Comparison of ENCODE assay signal across 13 cellular contexts in genomic region chr3:142275856-142276255, GRCh38. TPM values are rescaled to one million over a fixed set of nuclear protein-coding genes. Genes with fewer than 3 reads are reported as not detected.
DNase-seq lines count a peak whose midpoint lies in the region; ATAC-seq and TF ChIP-seq lines count a peak whose summit lies in the region.
"Had no signal": no experiment of that assay in that cellular context is flagged by ENCODE, and none has a peak within 500 bp of the region (broad histone marks: within the 10 kb centered on the region; RNA-seq: fewer than 3 reads in every experiment).

No MANE protein-coding gene starts in this region.

- peak overlapping the region in 1 of 2 donors; percentile 19 for H3K27ac ChIP-seq in breast epithelium
- H3K27ac ChIP-seq in upper lobe of left lung: peak overlapping the region in 3 of 4 donors; percentile 21 to 64 (median 36)
- no peak overlapping the region for H3K27ac ChIP-seq in transverse colon
- H3K27ac ChIP-seq: BLaER1 had no signal

- H3K9me3 Mint-ChIP-seq in MCF 10A (ENCODE audit: unreplicated experiment): no peaks in the 10 kb centered on the region

- TF ChIP-seq POLR2A in breast epithelium (IDR thresholded peaks at IDR 0.05) (no peak), upper lobe of left lung (IDR thresholded peaks at IDR 0.05) (no peak), transverse colon (IDR thresholded peaks at IDR 0.05) (no peak)

- H3K4me3 ChIP-seq in breast epithelium (no peak overlapping the region), fibroblast of villous mesenchyme (ENCODE audit: low read depth, low read length) (no peak overlapping the region), upper lobe of left lung (no peak overlapping the region), transverse colon (no peak overlapping the region)
- H3K4me3 ChIP-seq: BLaER1, uterus had no signal

- in situ Hi-C loops in transverse colon (cut with MboI; ENCODE audit: low pct_ligation_motif_present in 1 of 4, low pct_unique_long_range_greater_than_20kb in 1 of 4, low sequenced_read_pairs in 3 of 4): loop anchor here in 2 of 4 donors (10.0 kb wide), 2 partner anchors 151 to 311 kb away; no protein-coding TSS in a partner anchor

- peak; percentile 28 for ATAC-seq in T-helper 17 cell
- peak in 1 of 2 donors; percentile 87 for ATAC-seq in upper lobe of left lung (ENCODE audit: low FRiP score in 2 of 2)

- TF ChIP-seq EP300 in upper lobe of left lung (IDR thresholded peaks at IDR 0.05) (no peak), transverse colon (IDR thresholded peaks at IDR 0.05; ENCODE audit: low read depth) (no peak)

- DNase-seq in MCF 10A (ENCODE audit: unreplicated experiment): peak; percentile 87
- no peak for DNase-seq in breast epithelium (ENCODE audit: low spot score in 2 of 2)
- DNase-seq in T-helper 17 cell: no peak
- peak; percentile 94 for DNase-seq in fibroblast of villous mesenchyme (ENCODE audit: low read depth)
- no peak for DNase-seq in upper lobe of left lung
- no peak for DNase-seq in transverse colon
- DNase-seq in GM10266 (ENCODE audit: extremely low spot score): no peak
- no peak for DNase-seq in NCI-H2107 treated with DMSO at 0.1 percent for 48 hours (lab: John Stamatoyannopoulos, UW; ENCODE audit: unreplicated experiment)
- DNase-seq: activated T-cell treated with anti-CD3 and anti-CD28 coated beads, Interleukin-2, amount 50 U/mL, for 1 hour; midbrain; stimulated activated CD4-positive, alpha-beta T cell treated with anti-CD3 and anti-CD28 coated beads, Interleukin-4, amount 100 ng/mL, for 1 hour; uterus had no signal

- no peaks in the 10 kb centered on the region for H3K36me3 Mint-ChIP-seq in MCF 10A (ENCODE audit: insufficient read depth, unreplicated experiment)
- peaks cover 2% of the 10 kb centered on the region for H3K36me3 Mint-ChIP-seq in T-helper 17 cell (ENCODE audit: low read depth)

- peaks cover 37% of the 10 kb centered on the region for H3K4me1 Mint-ChIP-seq in MCF 10A (ENCODE audit: insufficient read depth, unreplicated experiment)
- H3K4me1 Mint-ChIP-seq in T-helper 17 cell: peaks cover 14% of the 10 kb centered on the region

- TF ChIP-seq CTCF in MCF 10A (IDR thresholded peaks at IDR 0.05; ENCODE audit: unreplicated experiment) (no peak), breast epithelium (IDR thresholded peaks at IDR 0.05) (no peak), fibroblast of villous mesenchyme (IDR thresholded peaks at IDR 0.05; ENCODE audit: insufficient read depth, low read depth, low read length) (no peak), upper lobe of left lung (IDR thresholded peaks at IDR 0.05) (no peak), transverse colon (IDR thresholded peaks at IDR 0.05) (no peak), GM10266 (IDR thresholded peaks at IDR 0.05; ENCODE audit: control insufficient read depth, insufficient read depth, low read depth, missing control alignments) (no peak)

- H3K4me1 ChIP-seq in breast epithelium (no peaks in the 10 kb centered on the region), upper lobe of left lung (peaks cover 1 to 28% (median 11%) of the 10 kb centered on the region in 4 donors), transverse colon (no peaks in the 10 kb centered on the region)
- H3K4me1 ChIP-seq: BLaER1, uterus had no signal

- POLR2A ChIA-PET in MCF 10A (lab: Yijun Ruan, JAX): interaction anchor here (1.1 to 1.6 kb wide), 4 partner anchors 61 to 70 kb away, joined by 3 to 8 read pairs (median 6); no protein-coding TSS in a partner anchor

- no peaks in the 10 kb centered on the region for H3K9me3 ChIP-seq in breast epithelium
- no peaks in the 10 kb centered on the region for H3K9me3 ChIP-seq in T-helper 17 cell (ENCODE audit: control insufficient read depth, low read length, poor library complexity, severe bottlenecking)
- H3K9me3 ChIP-seq in upper lobe of left lung: no peaks in the 10 kb centered on the region
- no peaks in the 10 kb centered on the region for H3K9me3 ChIP-seq in transverse colon
- H3K9me3 ChIP-seq: uterus had no signal

- no peaks in the 10 kb centered on the region for H3K36me3 ChIP-seq in breast epithelium
- no peaks in the 10 kb centered on the region for H3K36me3 ChIP-seq in upper lobe of left lung
- no peaks in the 10 kb centered on the region for H3K36me3 ChIP-seq in transverse colon
- H3K36me3 ChIP-seq: BLaER1, uterus had no signal

- CTCF ChIA-PET in MCF 10A (lab: Yijun Ruan, JAX): no interaction called here

- H3K27ac Mint-ChIP-seq in MCF 10A (ENCODE audit: low read depth, unreplicated experiment) (peak overlapping the region; percentile 65), T-helper 17 cell (peak overlapping the region; percentile 60)

- intact Hi-C loops in MCF 10A (cut with micrococcal nuclease): loop anchor here (1.0 to 10.0 kb wide), 3 partner anchors 69 to 701 kb away; no protein-coding TSS in a partner anchor
- intact Hi-C loops in breast epithelium (cut with DNase I; ENCODE audit: low total_unique reads): no loop called here
- intact Hi-C loops in transverse colon (cut with DNase I; ENCODE audit: low total_unique reads): loop anchor here (10.0 kb wide), 2 partner anchors 91 to 311 kb away; no protein-coding TSS in a partner anchor

- H3K27me3 Mint-ChIP-seq in MCF 10A (ENCODE audit: insufficient read depth, unreplicated experiment) (no peaks in the 10 kb centered on the region), T-helper 17 cell (no peaks in the 10 kb centered on the region)

- 45 to 62% methylated on average over 2 of the region's 2 CpGs for WGBS in upper lobe of left lung, 2 donors
- WGBS in transverse colon (ENCODE audit: low coverage in 1 of 2), 2 donors: 60 to 80% methylated on average over 2 of the region's 2 CpGs

- BruUV-seq in MCF 10A (replicated peaks; lab: Mats Ljungman, UMichigan): no TSS peak

- H3K4me3 Mint-ChIP-seq in MCF 10A (ENCODE audit: unreplicated experiment) (peak overlapping the region; percentile 44), T-helper 17 cell (peak overlapping the region; percentile 68)

- H3K27me3 ChIP-seq in breast epithelium (no peaks in the 10 kb centered on the region), upper lobe of left lung (no peaks in the 10 kb centered on the region), transverse colon (no peaks in the 10 kb centered on the region)
- H3K27me3 ChIP-seq: BLaER1, uterus had no signal

RNA-seq across cellular contexts. Expression of gene GK5, which starts 50.5 kb away (rescaled TPM):
- 25.4 and 31.6 TPM in 2 replicates for total RNA-seq in MCF 10A (2022)
- 10 to 100 TPM; 18.7 to 56.3 (median 30.2) TPM for total RNA-seq in breast epithelium
- 10 to 100 TPM; 17.2 to 23.1 TPM for total RNA-seq in T-helper 17 cell
- total RNA-seq in fibroblast of villous mesenchyme: 22.2 and 25.5 TPM in 2 replicates
- total RNA-seq in upper lobe of left lung: 10 to 100 TPM; 11.8 to 75.4 (median 18.6) TPM
- total RNA-seq in transverse colon: 100 to 1,000 TPM in 1 of 4 donors, 10 to 100 TPM in 3; 37.4 to 140 (median 55.5) TPM

Comparison
In these comparisons a context has a peak if more than half of its experiments do, and no peak if none do; other contexts are left out.
1. DNase-seq: peak in MCF 10A (single experiment) and fibroblast of villous mesenchyme (single experiment); none in breast epithelium (0 of 2), T-helper 17 cell (0 of 3), upper lobe of left lung (0 of 2), transverse colon (single experiment), GM10266 (single experiment) and NCI-H2107 treated with DMSO at 0.1 percent for 48 hours (single experiment).
2. H3K27ac ChIP-seq: peak in upper lobe of left lung (3 of 4); none in transverse colon (0 of 4).